ENCODE assay signal across 18 cellular contexts in genomic region chr17:50629902-50630301, GRCh38. TPM values are rescaled to one million over a fixed set of nuclear protein-coding genes. Genes with fewer than 3 reads are reported as not detected.
A peak's percentile ranks its signal among the peaks of the same experiment; 100 is the strongest.
DNase-seq lines count a peak whose midpoint lies in the region; ATAC-seq and TF ChIP-seq lines count a peak whose summit lies in the region.
"Had no signal": no experiment of that assay in that cellular context is flagged by ENCODE, and none has a peak within 500 bp of the region (broad histone marks: within the 10 kb centered on the region; RNA-seq: fewer than 3 reads in every experiment).

No MANE protein-coding gene starts in this region.

- CTCF ChIA-PET in PC-9 (lab: Charles Lee) = interaction anchor here (1.4 to 2.3 kb wide), 2 partner anchors 65 to 87 kb away, joined by 6 to 10 read pairs; no protein-coding TSS in a partner anchor

- POLR2A ChIA-PET in PC-9 (lab: Charles Lee; ENCODE audit: unreplicated experiment) = no interaction called here

- no peak overlapping the region for H3K27ac ChIP-seq in PC-9
- peak overlapping the region; percentile 32 for H3K27ac ChIP-seq in colonic mucosa
- H3K27ac ChIP-seq in neuronal stem cell (replicated peaks; ENCODE audit: low read length) = no peak overlapping the region
- H3K27ac ChIP-seq: 22Rv1, SK-N-MC had no signal

- no peak overlapping the region for H2BK120ac ChIP-seq in neuronal stem cell (ENCODE audit: low read depth, low read length)

- H4K91ac ChIP-seq in neuronal stem cell (ENCODE audit: low read depth, low read length, poor library complexity) = no peak overlapping the region

- no TSS peak for BruUV-seq in PC-9 (replicated peaks; lab: Mats Ljungman, UMichigan)

- DNase-seq in DMS53 (lab: John Stamatoyannopoulos, UW) = peak; percentile 33
- no peak for DNase-seq in DMS53 treated with DMSO at 0.1 percent for 48 hours (lab: John Stamatoyannopoulos, UW; ENCODE audit: unreplicated experiment)
- DNase-seq in PC-9 = no peak
- no peak for DNase-seq in colonic mucosa
- no peak for DNase-seq in neuronal stem cell (ENCODE audit: low spot score)
- DNase-seq in activated T-cell treated with anti-CD3 and anti-CD28 coated beads, Interleukin-2, amount 50 U/mL, for 1 hour = no peak
- no peak for DNase-seq in GM19238 (ENCODE audit: insufficient read length, low spot score)
- DNase-seq: GF-D8, GOT3, HCEC 1CT, Kasumi-1, NCI-H1694, NCI-H524 treated with DMSO at 0.1 percent for 48 hours had no signal

- peak overlapping the region in 1 of 2 donors; percentile 75 for H3K9ac ChIP-seq in colonic mucosa (ENCODE audit: low read depth in 2 of 2, low read length in 2 of 2)
- no peak overlapping the region for H3K9ac ChIP-seq in neuronal stem cell (ENCODE audit: low read depth, low read length, poor library complexity)

- H2BK12ac ChIP-seq in neuronal stem cell (ENCODE audit: low read length) = no peak overlapping the region

- H3K9me3 ChIP-seq in PC-9 (ENCODE audit: insufficient read depth, low read depth) (no peaks in the 10 kb centered on the region), colonic mucosa (no peaks in the 10 kb centered on the region), neuronal stem cell (replicated peaks in 1 of 2; ENCODE audit: control insufficient read depth in 2 of 2, insufficient read depth in 1 of 2, low read depth in 1 of 2, low read length in 2 of 2) (no peaks in the 10 kb centered on the region)

- H3K4me3 ChIP-seq in PC-9 (no peak overlapping the region), colonic mucosa (no peak overlapping the region), neuronal stem cell (ENCODE audit: low read length in 2 of 2) (no peak overlapping the region)
- H3K4me3 ChIP-seq: SK-N-MC had no signal

- intact Hi-C loops in PC-9 (cut with micrococcal nuclease; ENCODE audit: unreplicated experiment) (loop anchor here (1.0 to 2.0 kb wide), 2 partner anchors 51 to 65 kb away; no protein-coding TSS in a partner anchor), colonic mucosa (cut with DNase I) (loop anchor here (5.0 to 10.0 kb wide), 4 partner anchors 52 to 145 kb away; no protein-coding TSS in a partner anchor)

- H3K4me1 ChIP-seq in PC-9 (replicated peaks; ENCODE audit: insufficient read depth) (peaks cover 65% of the 10 kb centered on the region), colonic mucosa (peaks cover 19% of the 10 kb centered on the region), neuronal stem cell (ENCODE audit: control insufficient read depth in 2 of 2, insufficient read depth in 1 of 2, low read depth in 1 of 2, low read length in 2 of 2) (peaks cover 17 to 20% of the 10 kb centered on the region in 2 donors)

- no peaks in the 10 kb centered on the region for H3K36me3 ChIP-seq in PC-9 (ENCODE audit: low read depth)
- no peaks in the 10 kb centered on the region for H3K36me3 ChIP-seq in colonic mucosa
- H3K36me3 ChIP-seq in neuronal stem cell (replicated peaks in 1 of 2; ENCODE audit: control insufficient read depth in 2 of 2, insufficient read depth in 2 of 2, low read length in 2 of 2) = no peaks in the 10 kb centered on the region

- H3K23ac ChIP-seq in neuronal stem cell (ENCODE audit: low read depth, low read length, poor library complexity) = no peak overlapping the region

- H2BK5ac ChIP-seq in neuronal stem cell (ENCODE audit: low read length) = no peak overlapping the region

- no peaks in the 10 kb centered on the region for H4K20me1 ChIP-seq in PC-9 (ENCODE audit: insufficient read depth)

- H3K9me2 ChIP-seq in PC-9 (ENCODE audit: insufficient read depth) = no peaks in the 10 kb centered on the region

- peak overlapping the region; percentile 60 for H2AK5ac ChIP-seq in neuronal stem cell (ENCODE audit: low read depth, low read length)

- no CpG with 5 or more reads among the region's 6 CpGs for WGBS in neuronal stem cell (ENCODE audit: extremely low coverage in 2 of 2, insufficient read length in 2 of 2, insufficient replicate concordance in 1 of 2), 2 donors

- H2BK15ac ChIP-seq in neuronal stem cell (ENCODE audit: low read length) = no peak overlapping the region

- H3K14ac ChIP-seq in neuronal stem cell (ENCODE audit: low read length) = no peak overlapping the region

- peaks cover 45% of the 10 kb centered on the region for H3F3A ChIP-seq in PC-9 (ENCODE audit: insufficient read depth, low read depth)

- H3K27me3 ChIP-seq in PC-9 (ENCODE audit: insufficient read depth, low read depth) (no peaks in the 10 kb centered on the region), colonic mucosa (no peaks in the 10 kb centered on the region), neuronal stem cell (ENCODE audit: control insufficient read depth in 3 of 3, insufficient read depth in 3 of 3, low read depth in 1 of 3, low read length in 3 of 3) (peaks cover 10 to 66% (median 37%) of the 10 kb centered on the region in 3 experiments)

- H2AFZ ChIP-seq in PC-9 = no peak overlapping the region
- no peak overlapping the region for H2AFZ ChIP-seq in neuronal stem cell (ENCODE audit: low read length)

- no peak overlapping the region for H4K8ac ChIP-seq in neuronal stem cell (ENCODE audit: low read depth, low read length)

- no peak overlapping the region for H3K18ac ChIP-seq in neuronal stem cell (ENCODE audit: low read length)

- no peak for ATAC-seq in GM18873 (IDR thresholded peaks at IDR 0.05; ENCODE audit: low FRiP score, unreplicated experiment)

- H3K79me2 ChIP-seq in PC-9 (ENCODE audit: low read depth) = peaks cover 14% of the 10 kb centered on the region

- no peak for TF ChIP-seq CTCF in PC-9 (conservative IDR thresholded peaks at IDR 0.05)
- no peak for TF ChIP-seq CTCF in colonic mucosa (IDR thresholded peaks at IDR 0.05)

- H3K4me2 ChIP-seq in PC-9 (peak overlapping the region; percentile 43; the same call in 1 of the 2 replicates), neuronal stem cell (ENCODE audit: insufficient read depth, low read length, poor library complexity, severe bottlenecking) (no peak overlapping the region)

- H3K4ac ChIP-seq in neuronal stem cell (ENCODE audit: low read length) = no peak overlapping the region

- H3K79me1 ChIP-seq in neuronal stem cell (ENCODE audit: low read depth, low read length) = no peaks in the 10 kb centered on the region

RNA-seq across cellular contexts. Expression of gene ABCC3, which starts 4.8 kb away (rescaled TPM):
- total RNA-seq in PC-9 (2021) = 221 and 273 TPM in 2 replicates
- 100 to 1,000 TPM; 187 to 226 TPM for total RNA-seq in colonic mucosa
- 0.26 TPM for polyA plus RNA-seq in neuronal stem cell (2013, experiment 1 of 2)
- polyA plus RNA-seq in neuronal stem cell (2013, experiment 2 of 2) = 0.22 TPM
- total RNA-seq: OCI-LY7 had no signal
- polyA plus RNA-seq: CD8-positive, alpha-beta memory T cell had no signal
